In genomic region chr19:51637362-51637978, GRCh38 we compare ENCODE assay signal across 10 cellular contexts. TPM values are rescaled to one million over a fixed set of nuclear protein-coding genes. Genes with fewer than 3 reads are reported as not detected.
A peak's percentile ranks its signal among the peaks of the same experiment; 100 is the strongest.
DNase-seq lines count a peak whose midpoint lies in the region; ATAC-seq and TF ChIP-seq lines count a peak whose summit lies in the region.
"Had no signal": no experiment of that assay in that cellular context is flagged by ENCODE, and none has a peak within 500 bp of the region (broad histone marks: within the 10 kb centered on the region; RNA-seq: fewer than 3 reads in every experiment).

No MANE protein-coding gene starts in this region.

- no peak overlapping the region for H3K4me3 ChIP-seq in choroid plexus epithelial cell (ENCODE audit: low read depth, low read length)
- peak overlapping the region in 1 of 2 experiments; percentile 53 for H3K4me3 ChIP-seq in neutrophil (ENCODE audit: low read depth in 1 of 2, low read length in 1 of 2)

- ATAC-seq in GM21381 (IDR thresholded peaks at IDR 0.05; ENCODE audit: unreplicated experiment) = no peak

- H3K27me3 ChIP-seq in neutrophil = no peaks in the 10 kb centered on the region

- peak overlapping the region; percentile 84 for H3K27ac ChIP-seq in neutrophil

- H3K9me3 ChIP-seq in neutrophil = no peaks in the 10 kb centered on the region

- peaks cover 0 to 96% of the 10 kb centered on the region in 2 experiments for H3K4me1 ChIP-seq in neutrophil (ENCODE audit: control insufficient read depth in 1 of 2, insufficient read depth in 1 of 2, low read depth in 1 of 2, low read length in 1 of 2)

- peaks cover 33% of the 10 kb centered on the region for H3K36me3 ChIP-seq in neutrophil

- TF ChIP-seq CTCF in choroid plexus epithelial cell (conservative IDR thresholded peaks at IDR 0.05; ENCODE audit: low read depth, low read length) (peak; percentile 38), neutrophil (IDR thresholded peaks at IDR 0.05) (peak; percentile 73)

- DNase-seq in DMS 273 (lab: John Stamatoyannopoulos, UW; ENCODE audit: unreplicated experiment) (peak; percentile 45), DMS 273 treated with DMSO at 0.1 percent for 48 hours (lab: John Stamatoyannopoulos, UW) (no peak), LHCN-M2 (ENCODE audit: low read depth) (peak; percentile 13), choroid plexus epithelial cell (ENCODE audit: low read depth) (peak; percentile 11), AG08395 (ENCODE audit: low spot score) (no peak)
- no peak for DNase-seq in activated CD8-positive, alpha-beta memory T cell treated with anti-CD3 and anti-CD28 coated beads for 24 hours
- DNase-seq: 8988T, RPMI8226 had no signal

RNA-seq across cellular contexts. Expression of gene SIGLEC5, which starts 7.3 kb away (rescaled TPM):
- not detected in 2 replicates for total RNA-seq in LHCN-M2 (2014; rRNA removed)
- polyA plus RNA-seq in LHCN-M2 (2012) = not detected

RNA-seq across cellular contexts. Expression of gene SIGLEC14, which starts 9.2 kb away (rescaled TPM):
- not detected in 2 replicates for total RNA-seq in LHCN-M2 (2014; rRNA removed)
- 0.04 TPM for polyA plus RNA-seq in LHCN-M2 (2012)

RNA-seq across cellular contexts. Expression of gene SPACA6, which starts 55.7 kb away (rescaled TPM):
- total RNA-seq in LHCN-M2 (2014; rRNA removed) = 12.9 and 27.3 TPM in 2 replicates
- 15.1 TPM for polyA plus RNA-seq in LHCN-M2 (2012)

Comparison
In these comparisons a context has a peak if more than half of its experiments do, and no peak if none do; other contexts are left out.
1. DNase-seq: peak in DMS 273 (single experiment), LHCN-M2 (single experiment) and choroid plexus epithelial cell (single experiment); none in DMS 273 treated with DMSO at 0.1 percent for 48 hours (single experiment), activated CD8-positive, alpha-beta memory T cell treated with anti-CD3 and anti-CD28 coated beads for 24 hours (single experiment) and AG08395 (single experiment).